In the genomic region with DNA sequence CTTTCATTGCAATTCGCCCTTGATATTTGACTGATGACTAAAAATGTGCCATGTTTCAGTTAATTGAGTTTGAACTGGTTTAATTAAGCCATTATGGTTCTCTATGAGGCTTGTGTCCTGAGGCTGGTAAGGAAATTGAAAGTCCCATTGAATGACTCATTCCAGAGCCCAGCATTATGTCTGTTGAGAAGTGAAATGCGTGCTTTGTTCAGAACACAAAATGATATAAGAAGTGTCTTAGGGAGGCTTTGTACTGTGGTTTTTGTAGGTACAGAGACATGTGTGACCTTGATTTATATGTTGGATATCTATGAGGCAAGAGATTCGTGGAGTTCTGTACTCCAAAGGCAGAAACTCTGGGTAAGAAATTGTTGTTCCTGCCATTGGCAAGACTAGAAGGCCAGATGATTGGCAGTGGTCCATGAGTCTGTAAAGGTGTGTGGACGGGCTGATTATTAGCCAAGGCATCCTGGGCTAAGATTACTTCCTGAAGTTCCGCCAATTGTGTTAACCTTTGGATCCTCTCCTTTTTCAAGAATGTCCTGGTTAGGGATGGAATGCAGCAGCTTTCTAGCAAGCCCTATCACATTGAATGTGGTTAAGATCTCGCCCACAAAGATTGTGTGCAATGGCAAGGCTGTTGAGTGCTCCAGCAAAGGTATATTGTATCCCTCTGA, we compare ENCODE assay signal across 1 cellular context.
TF ChIP-seq lines count a peak whose summit lies in the region.

No MANE protein-coding gene starts in this region.

TF ChIP-seq in GM23338, 12 proteins besides CTCF, POLR2A, EP300 and RAD21 (continued from another document):
- TF ChIP-seq ZNF462 (CRISPR knock-in tag; IDR thresholded peaks at IDR 0.05) = no peak
- no peak for TF ChIP-seq EZH2phosphoT487 (IDR thresholded peaks at IDR 0.05; ENCODE audit: unreplicated experiment)
- no peak for TF ChIP-seq CREB1 (CRISPR knock-in tag; IDR thresholded peaks at IDR 0.05; ENCODE audit: low read depth)
- no peak for TF ChIP-seq EZH2 (IDR thresholded peaks at IDR 0.05; ENCODE audit: low read depth, unreplicated experiment)
